In genomic region chrX:56788717-56789122, GRCh38 we compare ENCODE assay signal across 10 cellular contexts. TPM values are rescaled to one million over a fixed set of nuclear protein-coding genes. Genes with fewer than 3 reads are reported as not detected.
DNase-seq lines count a peak whose midpoint lies in the region; ATAC-seq and TF ChIP-seq lines count a peak whose summit lies in the region.
"Had no signal": no experiment of that assay in that cellular context is flagged by ENCODE, and none has a peak within 500 bp of the region (broad histone marks: within the 10 kb centered on the region; RNA-seq: fewer than 3 reads in every experiment).

No MANE protein-coding gene starts in this region.

- no peak overlapping the region for H3K4me2 ChIP-seq in mammary epithelial cell (ENCODE audit: insufficient read depth, low read depth, low read length)

- H3K9me3 Mint-ChIP-seq in activated CD4-positive, alpha-beta T cell treated with anti-CD3 and anti-CD28 coated beads for 36 hours (ENCODE audit: low read depth), result no peaks in the 10 kb centered on the region
- H3K9me3 Mint-ChIP-seq in Caco-2 (ENCODE audit: unreplicated experiment), result no peaks in the 10 kb centered on the region
- H3K9me3 Mint-ChIP-seq: stimulated activated naive CD8-positive, alpha-beta T cell treated with anti-CD3 and anti-CD28 coated beads, Interleukin-15, amount 100 ng/mL, for 72 hours had no signal

- intact Hi-C loops in activated CD4-positive, alpha-beta T cell treated with anti-CD3 and anti-CD28 coated beads for 36 hours (cut with DNase I, micrococcal nuclease), result no loop called here
- intact Hi-C loops in Caco-2 (cut with micrococcal nuclease; ENCODE audit: unreplicated experiment) (no loop called here), mammary epithelial cell (cut with micrococcal nuclease) (no loop called here)

- no peaks in the 10 kb centered on the region for H3K79me2 ChIP-seq in mammary epithelial cell (ENCODE audit: insufficient read depth, low read length)

- peaks cover 11% of the 10 kb centered on the region for H3K36me3 Mint-ChIP-seq in activated CD4-positive, alpha-beta T cell treated with anti-CD3 and anti-CD28 coated beads for 36 hours (ENCODE audit: low read depth)
- H3K36me3 Mint-ChIP-seq in Caco-2 (ENCODE audit: insufficient read depth, unreplicated experiment), result no peaks in the 10 kb centered on the region

- no TSS peak for BruUV-seq in Caco-2 (replicated peaks; lab: Mats Ljungman, UMichigan)
- no TSS peak for BruUV-seq in mammary epithelial cell (replicated peaks; lab: Mats Ljungman, UMichigan)

- no peak overlapping the region for H3K9ac ChIP-seq in mammary epithelial cell (ENCODE audit: insufficient read depth, low read length)

- no peak overlapping the region for H2AFZ ChIP-seq in mammary epithelial cell (ENCODE audit: low read depth, low read length)

- H3K4me1 Mint-ChIP-seq in activated CD4-positive, alpha-beta T cell treated with anti-CD3 and anti-CD28 coated beads for 36 hours, result peaks cover 48% of the 10 kb centered on the region
- H3K4me1 Mint-ChIP-seq in Caco-2 (ENCODE audit: low read depth, unreplicated experiment), result no peaks in the 10 kb centered on the region

- H3K4me3 ChIP-seq in epithelial cell of proximal tubule (ENCODE audit: low read depth, low read length), result no peak overlapping the region
- no peak overlapping the region for H3K4me3 ChIP-seq in Caco-2 (ENCODE audit: low read depth, low read length)
- no peak overlapping the region for H3K4me3 ChIP-seq in mammary epithelial cell (replicated peaks in 1 of 3; ENCODE audit: insufficient read depth in 1 of 3, low read depth in 2 of 3, low read length in 3 of 3)

- POLR2A ChIA-PET in activated CD4-positive, alpha-beta T cell treated with anti-CD3 and anti-CD28 coated beads for 36 hours (lab: Charles Lee), result no interaction called here
- POLR2A ChIA-PET in Caco-2 (lab: Charles Lee), result no interaction called here

- H3K27ac ChIP-seq in substantia nigra (ENCODE audit: low read depth, low read length, poor library complexity, severe bottlenecking), result peak overlapping the region; percentile 74
- no peak overlapping the region for H3K27ac ChIP-seq in mammary epithelial cell (ENCODE audit: insufficient read depth, low read depth, low read length)

- H3K4me1 ChIP-seq in Caco-2 (no peaks in the 10 kb centered on the region), mammary epithelial cell (ENCODE audit: insufficient read depth, low read length) (no peaks in the 10 kb centered on the region)

- H3K4me3 Mint-ChIP-seq in activated CD4-positive, alpha-beta T cell treated with anti-CD3 and anti-CD28 coated beads for 36 hours, result no peak overlapping the region
- no peak overlapping the region for H3K4me3 Mint-ChIP-seq in Caco-2 (ENCODE audit: unreplicated experiment)
- H3K4me3 Mint-ChIP-seq: stimulated activated naive CD8-positive, alpha-beta T cell treated with anti-CD3 and anti-CD28 coated beads, Interleukin-15, amount 100 ng/mL, for 72 hours had no signal

- H4K20me1 ChIP-seq in mammary epithelial cell (ENCODE audit: insufficient read depth, low read length), result no peaks in the 10 kb centered on the region

- peak overlapping the region; percentile 65 for H3K27ac Mint-ChIP-seq in activated CD4-positive, alpha-beta T cell treated with anti-CD3 and anti-CD28 coated beads for 36 hours
- no peak overlapping the region for H3K27ac Mint-ChIP-seq in Caco-2 (ENCODE audit: unreplicated experiment)

- H3K27me3 ChIP-seq in Caco-2 (replicated peaks; ENCODE audit: control insufficient read depth, insufficient read depth, low read length) (no peaks in the 10 kb centered on the region), mammary epithelial cell (ENCODE audit: insufficient read depth, low read length) (peaks cover 4% of the 10 kb centered on the region)

- dilution Hi-C loops in mammary epithelial cell (cut with HindIII; ENCODE audit: low sequenced_read_pairs), result no loop called here

- no peaks in the 10 kb centered on the region for H3K36me3 ChIP-seq in Caco-2 (ENCODE audit: control insufficient read depth, insufficient read depth, low read length)
- H3K36me3 ChIP-seq in mammary epithelial cell (ENCODE audit: insufficient read depth, low read length), result no peaks in the 10 kb centered on the region

- CTCF ChIA-PET in activated CD4-positive, alpha-beta T cell treated with anti-CD3 and anti-CD28 coated beads for 36 hours (lab: Charles Lee), result interaction anchor here (0.6 to 1.4 kb wide), 3 partner anchors 23 to 289 kb away, joined by 4 to 5 read pairs (median 4); no protein-coding TSS in a partner anchor
- CTCF ChIA-PET in Caco-2 (lab: Charles Lee) (no interaction called here), mammary epithelial cell (lab: Charles Lee; ENCODE audit: low non-redundant PET) (no interaction called here)

- ATAC-seq in activated CD4-positive, alpha-beta T cell treated with anti-CD3 and anti-CD28 coated beads for 36 hours, result peak; percentile 60
- ATAC-seq: stimulated activated naive CD8-positive, alpha-beta T cell treated with anti-CD3 and anti-CD28 coated beads, Interleukin-15, amount 100 ng/mL, for 72 hours had no signal

- H3K9me3 ChIP-seq in Caco-2 (no peaks in the 10 kb centered on the region), mammary epithelial cell (replicated peaks; ENCODE audit: insufficient read depth, low read length) (no peaks in the 10 kb centered on the region)

- H3K27me3 Mint-ChIP-seq in activated CD4-positive, alpha-beta T cell treated with anti-CD3 and anti-CD28 coated beads for 36 hours, result no peaks in the 10 kb centered on the region
- no peaks in the 10 kb centered on the region for H3K27me3 Mint-ChIP-seq in Caco-2 (ENCODE audit: insufficient read depth, unreplicated experiment)
- H3K27me3 Mint-ChIP-seq: stimulated activated naive CD8-positive, alpha-beta T cell treated with anti-CD3 and anti-CD28 coated beads, Interleukin-15, amount 100 ng/mL, for 72 hours had no signal

- in situ Hi-C loops in mammary epithelial cell (cut with MboI; ENCODE audit: low sequenced_read_pairs in 2 of 2), result no loop called here

- peak; percentile 78 for DNase-seq in activated CD4-positive, alpha-beta T cell treated with anti-CD3 and anti-CD28 coated beads for 36 hours
- no peak for DNase-seq in activated CD4-positive, alpha-beta T cell treated with anti-CD3 and anti-CD28 coated beads for 48 hours
- peak; percentile 68 for DNase-seq in NOMO-1 treated with DMSO at 0.1 percent for 48 hours (lab: John Stamatoyannopoulos, UW; ENCODE audit: unreplicated experiment)
- no peak for DNase-seq in epithelial cell of proximal tubule (ENCODE audit: low read depth)
- DNase-seq in substantia nigra (lab: John Stamatoyannopoulos, UW), result peak in 35 of 49 donors; percentile 2 to 88 (median 40)
- DNase-seq in Caco-2, result no peak
- no peak for DNase-seq in NCI-H446 (lab: John Stamatoyannopoulos, UW)
- DNase-seq in mammary epithelial cell, result no peak
- DNase-seq: activated CD4-positive, CD25-positive, alpha-beta regulatory T cell had no signal

- WGBS in mammary epithelial cell (ENCODE audit: low coverage, missing lambda C conversion rate), result 78% methylated on average over 7 of the region's 7 CpGs

- peak; percentile 21 for TF ChIP-seq CTCF in epithelial cell of proximal tubule (conservative IDR thresholded peaks at IDR 0.05; ENCODE audit: low read depth, low read length)
- TF ChIP-seq CTCF in Caco-2 (IDR thresholded peaks at IDR 0.05; ENCODE audit: insufficient read depth in 1 of 2, low read depth in 1 of 2, low read length in 1 of 2, severe bottlenecking in 1 of 2, unreplicated experiment in 1 of 2), result no peak
- TF ChIP-seq CTCF in mammary epithelial cell (conservative IDR thresholded peaks at IDR 0.05 in 1 of 2, IDR thresholded peaks at IDR 0.05 in 1 of 2; ENCODE audit: extremely low read depth in 1 of 2, insufficient read depth in 1 of 2, low read depth in 1 of 2, low read length in 2 of 2), result no peak

RNA-seq across cellular contexts. Expression of gene NBDY, which starts 59.7 kb away (rescaled TPM):
- total RNA-seq in activated CD4-positive, alpha-beta T cell treated with anti-CD3 and anti-CD28 coated beads for 36 hours, result 10 to 100 TPM; 37.0 to 53.3 TPM
- total RNA-seq in epithelial cell of proximal tubule (12.1 and 14.9 TPM in 2 replicates), Caco-2 (2022) (27.9 and 29.4 TPM in 2 replicates), mammary epithelial cell (10 to 100 TPM; 12.5 to 54.3 TPM)
- 37.9 TPM for polyA plus RNA-seq in mammary epithelial cell
- polyA minus RNA-seq in mammary epithelial cell, result 39.8 TPM

Comparison
In these comparisons a context has a peak if more than half of its experiments do, and no peak if none do; other contexts are left out.
1. DNase-seq: peak in activated CD4-positive, alpha-beta T cell treated with anti-CD3 and anti-CD28 coated beads for 36 hours (single experiment), NOMO-1 treated with DMSO at 0.1 percent for 48 hours (single experiment) and substantia nigra (35 of 49); none in activated CD4-positive, alpha-beta T cell treated with anti-CD3 and anti-CD28 coated beads for 48 hours (single experiment), epithelial cell of proximal tubule (single experiment), Caco-2 (0 of 2), NCI-H446 (0 of 2) and mammary epithelial cell (single experiment).